8 cellular contexts compared by ENCODE assay signal in the genomic region with DNA sequence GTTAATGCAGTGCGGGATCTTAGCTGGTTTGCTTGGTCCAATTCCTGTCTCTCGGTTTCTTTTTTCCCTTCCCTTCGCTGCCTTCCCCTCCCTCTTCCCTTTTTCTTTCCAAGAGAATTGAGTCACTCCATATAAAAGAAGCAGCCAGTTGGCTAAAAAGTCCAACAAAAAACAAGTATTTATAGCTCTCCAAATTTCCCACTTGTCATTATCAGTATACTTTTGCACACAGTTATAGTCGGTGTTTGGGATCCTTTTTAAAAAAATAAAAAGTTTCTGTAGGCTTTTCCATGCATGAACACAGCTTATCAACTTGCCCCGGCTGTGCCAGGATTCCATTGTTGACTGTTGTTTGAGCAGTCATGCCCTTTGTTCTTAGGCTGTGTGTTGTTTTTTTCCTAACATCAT. TPM values are rescaled to one million over a fixed set of nuclear protein-coding genes. Genes with fewer than 3 reads are reported as not detected.
DNase-seq lines count a peak whose midpoint lies in the region; ATAC-seq and TF ChIP-seq lines count a peak whose summit lies in the region.

No MANE protein-coding gene starts in this region.

- no peaks in the 10 kb centered on the region for H3K9me3 Mint-ChIP-seq in activated naive CD4-positive, alpha-beta T cell treated with anti-CD3 and anti-CD28 coated beads for 36 hours

- no peaks in the 10 kb centered on the region for H3K9me3 ChIP-seq in esophagus squamous epithelium
- no peaks in the 10 kb centered on the region for H3K9me3 ChIP-seq in upper lobe of right lung

- no peaks in the 10 kb centered on the region for H3K27me3 ChIP-seq in esophagus squamous epithelium
- no peaks in the 10 kb centered on the region for H3K27me3 ChIP-seq in upper lobe of right lung

- ATAC-seq in upper lobe of right lung (no peak), HG02852 (IDR thresholded peaks at IDR 0.05; ENCODE audit: unreplicated experiment) (no peak), GM19395 (IDR thresholded peaks at IDR 0.05; ENCODE audit: unreplicated experiment) (no peak), GM21786 (IDR thresholded peaks at IDR 0.05; ENCODE audit: unreplicated experiment) (no peak)

- CTCF ChIA-PET in activated naive CD4-positive, alpha-beta T cell treated with anti-CD3 and anti-CD28 coated beads for 36 hours (lab: Charles Lee): interaction anchor here (0.7 to 2.7 kb wide), 7 partner anchors 11 to 98 kb away, joined by 3 to 11 read pairs (median 3); no protein-coding TSS in a partner anchor

- H3K36me3 Mint-ChIP-seq in activated naive CD4-positive, alpha-beta T cell treated with anti-CD3 and anti-CD28 coated beads for 36 hours (ENCODE audit: low read depth): peaks cover 5% of the 10 kb centered on the region

- intact Hi-C loops in activated naive CD4-positive, alpha-beta T cell treated with anti-CD3 and anti-CD28 coated beads for 36 hours (cut with micrococcal nuclease): no loop called here
- intact Hi-C loops in esophagus squamous epithelium (cut with DNase I): no loop called here
- intact Hi-C loops in upper lobe of right lung (cut with DNase I): no loop called here

- H3K4me1 Mint-ChIP-seq in activated naive CD4-positive, alpha-beta T cell treated with anti-CD3 and anti-CD28 coated beads for 36 hours (ENCODE audit: low read depth): peaks cover 85% of the 10 kb centered on the region

- no peak for TF ChIP-seq CTCF in esophagus squamous epithelium (IDR thresholded peaks at IDR 0.05)
- no peak for TF ChIP-seq CTCF in upper lobe of right lung (IDR thresholded peaks at IDR 0.05)

- H3K4me3 Mint-ChIP-seq in activated naive CD4-positive, alpha-beta T cell treated with anti-CD3 and anti-CD28 coated beads for 36 hours: no peak overlapping the region

- TF ChIP-seq POLR2A in esophagus squamous epithelium (IDR thresholded peaks at IDR 0.05): no peak

- DNase-seq in activated naive CD4-positive, alpha-beta T cell treated with anti-CD3 and anti-CD28 coated beads for 36 hours: no peak
- no peak for DNase-seq in activated naive CD4-positive, alpha-beta T cell treated with anti-CD3 and anti-CD28 coated beads, Interleukin-2, amount 50 U/mL, for 16 hours
- DNase-seq in esophagus squamous epithelium (lab: John Stamatoyannopoulos, UW): no peak
- DNase-seq in myocyte (ENCODE audit: low read depth): peak; percentile 28
- DNase-seq in upper lobe of right lung: no peak

- peak overlapping the region in 1 of 4 donors; percentile 4 for H3K4me3 ChIP-seq in esophagus squamous epithelium
- H3K4me3 ChIP-seq in upper lobe of right lung: no peak overlapping the region

- 18 to 22% methylated on average over 5 of the region's 5 CpGs for WGBS in esophagus squamous epithelium, 2 donors

- H3K27ac ChIP-seq in esophagus squamous epithelium (peak overlapping the region; percentile 22 to 85 (median 76)), upper lobe of right lung (peak overlapping the region; percentile 1)

- peaks cover 19 to 98% (median 44%) of the 10 kb centered on the region in 3 donors for H3K4me1 ChIP-seq in esophagus squamous epithelium
- H3K4me1 ChIP-seq in upper lobe of right lung: peaks cover 35% of the 10 kb centered on the region

- H3K36me3 ChIP-seq in esophagus squamous epithelium: peaks cover 0 to 18% (median 0%) of the 10 kb centered on the region in 3 donors
- peaks cover 24% of the 10 kb centered on the region for H3K36me3 ChIP-seq in upper lobe of right lung

- H3K27ac Mint-ChIP-seq in activated naive CD4-positive, alpha-beta T cell treated with anti-CD3 and anti-CD28 coated beads for 36 hours: peak overlapping the region; percentile 80

- no peaks in the 10 kb centered on the region for H3K27me3 Mint-ChIP-seq in activated naive CD4-positive, alpha-beta T cell treated with anti-CD3 and anti-CD28 coated beads for 36 hours (ENCODE audit: low read depth)

RNA-seq across cellular contexts. Expression of gene HMOX2, which starts 24.9 kb away (rescaled TPM):
- total RNA-seq in activated naive CD4-positive, alpha-beta T cell treated with anti-CD3 and anti-CD28 coated beads for 36 hours: 10 to 100 TPM; 46.8 to 49.3 TPM
- 10 to 100 TPM; 46.9 to 94.0 (median 75.0) TPM for total RNA-seq in esophagus squamous epithelium
- 35.4 and 37.5 TPM in 2 replicates for total RNA-seq in myocyte
- polyA plus RNA-seq in myocyte (2012): 67.7 TPM
- 53.0 TPM for total RNA-seq in upper lobe of right lung

RNA-seq across cellular contexts. Expression of gene NMRAL1, which starts 26.6 kb away (rescaled TPM):
- total RNA-seq in activated naive CD4-positive, alpha-beta T cell treated with anti-CD3 and anti-CD28 coated beads for 36 hours: 10 to 100 TPM; 30.5 to 30.8 TPM
- total RNA-seq in esophagus squamous epithelium (10 to 100 TPM; 25.4 to 55.5 (median 34.9) TPM), myocyte (22.6 and 35.8 TPM in 2 replicates), upper lobe of right lung (39.0 TPM)
- 17.6 TPM for polyA plus RNA-seq in myocyte (2012)

RNA-seq across cellular contexts. Expression of gene CDIP1, which starts 37.5 kb away (rescaled TPM):
- total RNA-seq in activated naive CD4-positive, alpha-beta T cell treated with anti-CD3 and anti-CD28 coated beads for 36 hours: 10 to 100 TPM; 31.9 to 35.7 TPM
- 10 to 100 TPM; 10.2 to 26.5 (median 16.5) TPM for total RNA-seq in esophagus squamous epithelium
- total RNA-seq in myocyte: 30.6 and 38.4 TPM in 2 replicates
- 40.9 TPM for polyA plus RNA-seq in myocyte (2012)
- total RNA-seq in upper lobe of right lung: 23.8 TPM

RNA-seq across cellular contexts. Expression of gene C16orf96, which starts 55.1 kb away (rescaled TPM):
- under 1 TPM; 0.07 to 0.30 TPM for total RNA-seq in activated naive CD4-positive, alpha-beta T cell treated with anti-CD3 and anti-CD28 coated beads for 36 hours
- under 1 TPM in 3 of 4 donors, not detected in 1; 0.04 to 0.19 (median 0.06) TPM for total RNA-seq in esophagus squamous epithelium
- 0.11 and 0.16 TPM in 2 replicates for total RNA-seq in myocyte
- 0.04 TPM for polyA plus RNA-seq in myocyte (2012)
- total RNA-seq in upper lobe of right lung: 0.32 TPM
